ENCODE assay signal across 8 cellular contexts in genomic region chr1:75786901-75787455, GRCh38. TPM values are rescaled to one million over a fixed set of nuclear protein-coding genes. Genes with fewer than 3 reads are reported as not detected.
DNase-seq lines count a peak whose midpoint lies in the region; ATAC-seq and TF ChIP-seq lines count a peak whose summit lies in the region.

No MANE protein-coding gene starts in this region.

- POLR2A ChIA-PET in AG04450 (lab: Yijun Ruan, JAX) = interaction anchor here (1.0 to 1.7 kb wide), 3 partner anchors 19 to 21 kb away, joined by 3 to 12 read pairs (median 6); no protein-coding TSS in a partner anchor

- no peaks in the 10 kb centered on the region for H3K9me3 Mint-ChIP-seq in IgD-negative memory B cell
- H3K9me3 Mint-ChIP-seq in chondrocyte (ENCODE audit: low read depth) = no peaks in the 10 kb centered on the region

- H3K4me1 Mint-ChIP-seq in IgD-negative memory B cell (peaks cover 36 to 48% (median 38%) of the 10 kb centered on the region in 3 donors), chondrocyte (ENCODE audit: low read depth) (peaks cover 64% of the 10 kb centered on the region)

- peak overlapping the region; percentile 92 to 99 (median 97) for H3K27ac Mint-ChIP-seq in IgD-negative memory B cell
- peak overlapping the region; percentile 98 for H3K27ac Mint-ChIP-seq in chondrocyte (ENCODE audit: unreplicated experiment)

- no peaks in the 10 kb centered on the region for H3K27me3 ChIP-seq in AG04450 (ENCODE audit: control insufficient read depth, insufficient read depth, low read length)

- no peak for ATAC-seq in GM19395 (IDR thresholded peaks at IDR 0.05; ENCODE audit: unreplicated experiment)

- H3K4me3 ChIP-seq in AG04450 (ENCODE audit: low read depth, low read length) = peak overlapping the region; percentile 73

- CTCF ChIA-PET in AG04450 (lab: Charles Lee) = no interaction called here

- H3K27me3 Mint-ChIP-seq in IgD-negative memory B cell = no peaks in the 10 kb centered on the region
- no peaks in the 10 kb centered on the region for H3K27me3 Mint-ChIP-seq in chondrocyte (ENCODE audit: low read depth)

- H3K4me3 Mint-ChIP-seq in IgD-negative memory B cell = peak overlapping the region; percentile 96 to 99 (median 99)
- H3K4me3 Mint-ChIP-seq in chondrocyte (ENCODE audit: unreplicated experiment) = peak overlapping the region; percentile 95

- no peaks in the 10 kb centered on the region; the same call in 1 of the 2 replicates for H3K9me3 ChIP-seq in AG04450 (ENCODE audit: control insufficient read depth, insufficient read depth, low read length)

- no peak for DNase-seq in AG04450 (ENCODE audit: low read depth, low spot score)
- no peak for DNase-seq in chondrocyte (ENCODE audit: low spot score)
- peak; percentile 6 for DNase-seq in myocyte (ENCODE audit: low read depth)
- DNase-seq in NCI-H2227 treated with DMSO at 0.1 percent for 48 hours (lab: John Stamatoyannopoulos, UW) = no peak
- DNase-seq in NCI-H2081 treated with DMSO at 0.1 percent for 48 hours (lab: John Stamatoyannopoulos, UW) = no peak
- no peak for DNase-seq in NOMO-1 treated with dmso at 0.1 percent for 144 hours (lab: John Stamatoyannopoulos, UW; ENCODE audit: unreplicated experiment)

- H3K27ac ChIP-seq in AG04450 (ENCODE audit: low read depth, low read length) = no peak overlapping the region

- TF ChIP-seq CTCF in AG04450 (IDR thresholded peaks at IDR 0.05; ENCODE audit: low read depth, low read length) (no peak), chondrocyte (IDR thresholded peaks at IDR 0.05) (no peak)

- no peaks in the 10 kb centered on the region for H3K36me3 Mint-ChIP-seq in IgD-negative memory B cell
- peaks cover 25% of the 10 kb centered on the region for H3K36me3 Mint-ChIP-seq in chondrocyte (ENCODE audit: low read depth)

RNA-seq across cellular contexts. Expression of gene RABGGTB, which starts 0.9 kb away (rescaled TPM):
- polyA plus RNA-seq in AG04450 (2011; rRNA removed) (88.9 and 122 TPM in 2 replicates), IgD-negative memory B cell (12.1 TPM)
- 68.2 and 126 TPM in 2 replicates for polyA minus RNA-seq in AG04450 (2011; rRNA and poly(A)+ RNA removed)
- total RNA-seq in chondrocyte (54.4 to 76.0 TPM (median 57.9 TPM) in 3 replicates), myocyte (93.4 and 133 TPM in 2 replicates)
- 52.2 TPM for polyA plus RNA-seq in myocyte (2012)

RNA-seq across cellular contexts. Expression of gene MSH4, which starts 9.7 kb away (rescaled TPM):
- polyA plus RNA-seq in AG04450 (2011; rRNA removed) = 0.04 TPM in 2 replicates
- polyA minus RNA-seq in AG04450 (2011; rRNA and poly(A)+ RNA removed) = 0.09 and 0.32 TPM in 2 replicates
- 0.10 TPM for polyA plus RNA-seq in IgD-negative memory B cell
- 0.20 to 0.48 TPM in 2 of 3 replicates, not detected in the other for total RNA-seq in chondrocyte
- 0.10 and 0.27 TPM in 2 replicates for total RNA-seq in myocyte
- polyA plus RNA-seq in myocyte (2012) = 0.04 TPM
